Comparison of ENCODE assay signal across 14 cellular contexts in genomic region chr3:40312661-40313226, GRCh38. TPM values are rescaled to one million over a fixed set of nuclear protein-coding genes. Genes with fewer than 3 reads are reported as not detected.
DNase-seq lines count a peak whose midpoint lies in the region; ATAC-seq and TF ChIP-seq lines count a peak whose summit lies in the region.
"Had no signal": no experiment of that assay in that cellular context is flagged by ENCODE, and none has a peak within 500 bp of the region (broad histone marks: within the 10 kb centered on the region; RNA-seq: fewer than 3 reads in every experiment).

No MANE protein-coding gene starts in this region.

- H3K9me3 ChIP-seq in psoas muscle: no peaks in the 10 kb centered on the region
- H3K9me3 ChIP-seq: right lobe of liver, SJSA1, testis had no signal

- intact Hi-C loops in psoas muscle (cut with DNase I): loop anchor here (5.0 to 10.0 kb wide), 3 partner anchors 140 to 588 kb away; partner anchors contain the start of gene ZNF621 (in 1 of the 2)

- POLR2A ChIA-PET in WTC11 (lab: Charles Lee): interaction anchor here (1.2 kb wide), 1 partner anchor 127 kb away, joined by 3 read pairs; no protein-coding TSS in a partner anchor

- 54 to 79% (median 58%) methylated on average over 2 of the region's 2 CpGs for WGBS in psoas muscle, 3 donors

- no peak overlapping the region for H3K4me3 Mint-ChIP-seq in WTC11

- peaks cover 3 to 35% of the 10 kb centered on the region in 2 donors for H3K36me3 ChIP-seq in psoas muscle (ENCODE audit: insufficient read depth in 1 of 2, low read depth in 1 of 2)

- CTCF ChIA-PET in WTC11 (lab: Charles Lee): interaction anchor here (4.3 kb wide), 1 partner anchor 120 kb away, joined by 35 read pairs; no protein-coding TSS in a partner anchor

- H3K4me3 ChIP-seq in fibroblast of pulmonary artery (replicated peaks; ENCODE audit: low read depth, low read length) (no peak overlapping the region), psoas muscle (peak overlapping the region; percentile 85)
- H3K4me3 ChIP-seq: right lobe of liver, SJSA1, testis had no signal

- peaks cover 18% of the 10 kb centered on the region for H3K4me1 Mint-ChIP-seq in WTC11

- no peaks in the 10 kb centered on the region for H3K27me3 Mint-ChIP-seq in WTC11 (ENCODE audit: low read depth)

- H3K36me3 Mint-ChIP-seq in WTC11: peaks cover 33% of the 10 kb centered on the region

- ATAC-seq in WTC11 (no peak), psoas muscle (no peak)
- ATAC-seq: right lobe of liver had no signal

- no peak for TF ChIP-seq CTCF in WTC11 (IDR thresholded peaks at IDR 0.05)
- no peak for TF ChIP-seq CTCF in fibroblast of pulmonary artery (IDR thresholded peaks at IDR 0.05; ENCODE audit: low read length, missing control alignments)
- no peak for TF ChIP-seq CTCF in psoas muscle (IDR thresholded peaks at IDR 0.05)

- no peaks in the 10 kb centered on the region for H3K9me3 Mint-ChIP-seq in WTC11

- H3K27ac Mint-ChIP-seq in WTC11: no peak overlapping the region

- no peaks in the 10 kb centered on the region for H3K27me3 ChIP-seq in psoas muscle (ENCODE audit: insufficient read depth in 3 of 3, low read length in 2 of 3)
- H3K27me3 ChIP-seq: right lobe of liver, SJSA1, testis had no signal

- peaks cover 39% of the 10 kb centered on the region for H3K4me1 ChIP-seq in psoas muscle

- DNase-seq in ELR (ENCODE audit: low read depth) (peak; percentile 12), WTC11 (ENCODE audit: low spot score) (no peak), fibroblast of pulmonary artery (ENCODE audit: low read depth) (peak; percentile 47), psoas muscle (no peak), NCI-H510A (lab: John Stamatoyannopoulos, UW) (no peak), SIG-M5 treated with dmso at 0.1 percent for 504 hours (lab: John Stamatoyannopoulos, UW; ENCODE audit: unreplicated experiment) (no peak), NCI-H2227 (lab: John Stamatoyannopoulos, UW; ENCODE audit: unreplicated experiment) (no peak)
- DNase-seq: activated CD8-positive, alpha-beta memory T cell treated with anti-CD3 and anti-CD28 coated beads, Interleukin-2, amount 50 U/mL, for 48 hours; COR-L47; NCI-H146; NCI-H526; right lobe of liver; testis had no signal

- peak overlapping the region; percentile 41 for H3K27ac ChIP-seq in psoas muscle
- H3K27ac ChIP-seq: right lobe of liver, SJSA1, testis had no signal

TF ChIP-seq in WTC11, 78 proteins besides CTCF, POLR2A, EP300 and RAD21:
- TF ChIP-seq PRRX2 (CRISPR knock-in tag; IDR thresholded peaks at IDR 0.05) (0 out of 2 replicates have a peak, but pooled peaks have one; percentile 37), ZNF671 (CRISPR knock-in tag; IDR thresholded peaks at IDR 0.05) (0 out of 2 replicates have a peak, but pooled peaks have one; percentile 9), ATF3 (CRISPR knock-in tag; conservative IDR thresholded peaks at IDR 0.05) (no peak), ZNF532 (CRISPR knock-in tag; IDR thresholded peaks at IDR 0.05; ENCODE audit: borderline replicate concordance) (0 out of 2 replicates have a peak, but pooled peaks have one; percentile 9), ZNF121 (CRISPR knock-in tag; IDR thresholded peaks at IDR 0.05) (no peak)

RNA-seq across cellular contexts. Expression of gene EIF1B, which starts 3.2 kb away (rescaled TPM):
- 82.0 to 93.2 TPM (median 90.6 TPM) in 3 replicates for total RNA-seq in WTC11 (2021)
- 10 to 100 TPM; 60.1 to 75.8 (median 66.8) TPM for total RNA-seq in psoas muscle
- polyA plus RNA-seq in psoas muscle: 100 to 1,000 TPM in 2 of 3 donors, 10 to 100 TPM in 1; 86.1 to 205 (median 103) TPM

Comparison
In these comparisons a context has a peak if more than half of its experiments do, and no peak if none do; other contexts are left out.
1. DNase-seq: peak in ELR (single experiment) and fibroblast of pulmonary artery (single experiment); none in WTC11 (single experiment), psoas muscle (0 of 2), NCI-H510A (single experiment), SIG-M5 treated with dmso at 0.1 percent for 504 hours (single experiment) and NCI-H2227 (single experiment).